8 cellular contexts compared by ENCODE assay signal in genomic region chr2:42089340-42089925, GRCh38. TPM values are rescaled to one million over a fixed set of nuclear protein-coding genes. Genes with fewer than 3 reads are reported as not detected.
DNase-seq lines count a peak whose midpoint lies in the region; ATAC-seq and TF ChIP-seq lines count a peak whose summit lies in the region.

No MANE protein-coding gene starts in this region.

- no peaks in the 10 kb centered on the region for H4K20me1 ChIP-seq in DND-41 (ENCODE audit: insufficient read depth, low read length)

- H3K4me3 ChIP-seq in DND-41 (ENCODE audit: low read depth in 1 of 2, low read length in 2 of 2): no peak overlapping the region
- no peak overlapping the region for H3K4me3 ChIP-seq in HL-60 (replicated peaks; ENCODE audit: insufficient read depth, low read length)
- no peak overlapping the region for H3K4me3 ChIP-seq in brain microvascular endothelial cell (ENCODE audit: low read depth, low read length)
- no peak overlapping the region for H3K4me3 ChIP-seq in liver (ENCODE audit: low read depth in 1 of 3, low read length in 3 of 3)
- no peak overlapping the region for H3K4me3 ChIP-seq in tibial artery

- peak; percentile 89 for ATAC-seq in DND-41 (ENCODE audit: insufficient read depth, low read depth)
- peak; percentile 74 for ATAC-seq in GM21515 (IDR thresholded peaks at IDR 0.05; ENCODE audit: unreplicated experiment)
- peak in 2 of 4 experiments; percentile 66 to 87 for ATAC-seq in T-cell (replicated peaks in 1 of 4)

- DNase-seq in DND-41 (peak; percentile 67), HL-60 (ENCODE audit: low read depth in 1 of 2, low spot score in 1 of 2) (peak in 1 of 2 experiments; percentile 50), T-cell (peak in 29 of 34 experiments; percentile 8 to 69 (median 56)), brain microvascular endothelial cell (peak; percentile 43), tibial artery (peak in 1 of 2 donors; percentile 28), dedifferentiated amniotic fluid mesenchymal stem cell (ENCODE audit: extremely low spot score) (no peak)

- no peak overlapping the region for H3K4me2 ChIP-seq in DND-41 (ENCODE audit: insufficient read depth, low read length)

- H3K4me1 Mint-ChIP-seq in T-cell: peaks cover 9 to 20% (median 10%) of the 10 kb centered on the region in 3 donors

- H3K27ac Mint-ChIP-seq in T-cell: no peak overlapping the region

- intact Hi-C loops in tibial artery (cut with DNase I; ENCODE audit: low total_unique reads): loop anchor here (5.0 kb wide), 1 partner anchor 237 kb away; no protein-coding TSS in a partner anchor

- H3K36me3 Mint-ChIP-seq in T-cell: no peaks in the 10 kb centered on the region

- no peaks in the 10 kb centered on the region for H3K79me2 ChIP-seq in DND-41 (ENCODE audit: insufficient read depth, low read length)

- CTCF ChIA-PET in T-cell (lab: Charles Lee): interaction anchor here (0.6 to 11.9 kb wide), 11 partner anchors 16 to 358 kb away, joined by 3 to 163 read pairs (median 3); no protein-coding TSS in a partner anchor

- H3K27ac ChIP-seq in DND-41 (ENCODE audit: low read length) (no peak overlapping the region), HL-60 (replicated peaks) (no peak overlapping the region), brain microvascular endothelial cell (no peak overlapping the region), liver (ENCODE audit: low read depth in 1 of 2, low read length in 2 of 2) (no peak overlapping the region), tibial artery (no peak overlapping the region)

- no peaks in the 10 kb centered on the region for H3K4me1 ChIP-seq in DND-41 (ENCODE audit: insufficient read depth, low read length)
- peaks cover 0 to 25% (median 12%) of the 10 kb centered on the region in 4 donors for H3K4me1 ChIP-seq in liver (ENCODE audit: control insufficient read depth in 4 of 4, insufficient read depth in 4 of 4, low read length in 3 of 4)
- H3K4me1 ChIP-seq in tibial artery: peaks cover 0 to 16% (median 4%) of the 10 kb centered on the region in 4 donors

- no peaks in the 10 kb centered on the region for H3K9me3 Mint-ChIP-seq in T-cell

- H3K9ac ChIP-seq in DND-41 (ENCODE audit: low read depth, low read length) (no peak overlapping the region), liver (ENCODE audit: low read depth in 1 of 2, low read length in 2 of 2) (no peak overlapping the region)

- peaks cover 5 to 7% of the 10 kb centered on the region in 2 donors for H3K27me3 Mint-ChIP-seq in T-cell

- no peak overlapping the region for H2AFZ ChIP-seq in DND-41 (ENCODE audit: low read depth, low read length)

- POLR2A ChIA-PET in T-cell (lab: Charles Lee): interaction anchor here in 1 of 2 donors (0.6 kb wide), 2 partner anchors 160 to 389 kb away, joined by 3 read pairs; no protein-coding TSS in a partner anchor

- TF ChIP-seq RAD21 in liver (IDR thresholded peaks at IDR 0.05): peak; percentile 44 to 69

- in situ Hi-C loops in brain microvascular endothelial cell (cut with HindIII; ENCODE audit: low pct_ligation_motif_present, low sequenced_read_pairs): loop anchor here (25.0 kb wide), 1 partner anchor 227 kb away; no protein-coding TSS in a partner anchor

- TF ChIP-seq CTCF in DND-41 (IDR thresholded peaks at IDR 0.05; ENCODE audit: borderline replicate concordance, extremely low read depth, low read length, poor library complexity, severe bottlenecking): peak; percentile 73
- peak; percentile 54 for TF ChIP-seq CTCF in HL-60 (IDR thresholded peaks at IDR 0.05; ENCODE audit: insufficient read depth, low read length)
- peak; percentile 83 for TF ChIP-seq CTCF in brain microvascular endothelial cell (IDR thresholded peaks at IDR 0.05; ENCODE audit: low read depth, low read length, missing control alignments)
- TF ChIP-seq CTCF in liver (IDR thresholded peaks at IDR 0.05; ENCODE audit: low read depth, low read length, missing input control): peak; percentile 46
- peak; percentile 24 to 35 for TF ChIP-seq CTCF in tibial artery (IDR thresholded peaks at IDR 0.05)

- H3K9me3 ChIP-seq in DND-41 (ENCODE audit: insufficient read depth, low read length, severe bottlenecking) (no peaks in the 10 kb centered on the region), liver (ENCODE audit: control insufficient read depth in 4 of 4, low read length in 3 of 4) (no peaks in the 10 kb centered on the region), tibial artery (no peaks in the 10 kb centered on the region)

- no peaks in the 10 kb centered on the region for H3K36me3 ChIP-seq in DND-41 (ENCODE audit: insufficient read depth, low read length)
- no peaks in the 10 kb centered on the region for H3K36me3 ChIP-seq in brain microvascular endothelial cell (replicated peaks)
- no peaks in the 10 kb centered on the region for H3K36me3 ChIP-seq in liver (ENCODE audit: control insufficient read depth in 4 of 4, insufficient read depth in 3 of 4, low read depth in 1 of 4, low read length in 3 of 4)
- no peaks in the 10 kb centered on the region for H3K36me3 ChIP-seq in tibial artery

- no peak overlapping the region for H3K4me3 Mint-ChIP-seq in T-cell

- 69% methylated on average over 16 of the region's 16 CpGs for WGBS in liver

- H3K27me3 ChIP-seq in DND-41 (ENCODE audit: insufficient read depth, low read length, poor library complexity): no peaks in the 10 kb centered on the region
- H3K27me3 ChIP-seq in HL-60 (ENCODE audit: insufficient read depth, poor library complexity, severe bottlenecking): no peaks in the 10 kb centered on the region
- no peaks in the 10 kb centered on the region for H3K27me3 ChIP-seq in brain microvascular endothelial cell (replicated peaks)
- no peaks in the 10 kb centered on the region for H3K27me3 ChIP-seq in liver (ENCODE audit: control insufficient read depth in 4 of 4, insufficient read depth in 4 of 4, low read length in 3 of 4)
- H3K27me3 ChIP-seq in tibial artery: no peaks in the 10 kb centered on the region

TF ChIP-seq in liver, 16 proteins besides CTCF, POLR2A, EP300 and RAD21:
- TF ChIP-seq HNF4A (conservative IDR thresholded peaks at IDR 0.05): no peak
- no peak for TF ChIP-seq EGR1 (IDR thresholded peaks at IDR 0.05; ENCODE audit: low read depth in 2 of 2)
- TF ChIP-seq FOXA1 (IDR thresholded peaks at IDR 0.05): no peak
- TF ChIP-seq, protein P1, sequence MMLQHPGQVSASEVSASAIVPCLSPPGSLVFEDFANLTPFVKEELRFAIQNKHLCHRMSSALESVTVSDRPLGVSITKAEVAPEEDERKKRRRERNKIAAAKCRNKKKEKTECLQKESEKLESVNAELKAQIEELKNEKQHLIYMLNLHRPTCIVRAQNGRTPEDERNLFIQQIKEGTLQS (IDR thresholded peaks at IDR 0.05): no peak
- TF ChIP-seq, protein P2, sequence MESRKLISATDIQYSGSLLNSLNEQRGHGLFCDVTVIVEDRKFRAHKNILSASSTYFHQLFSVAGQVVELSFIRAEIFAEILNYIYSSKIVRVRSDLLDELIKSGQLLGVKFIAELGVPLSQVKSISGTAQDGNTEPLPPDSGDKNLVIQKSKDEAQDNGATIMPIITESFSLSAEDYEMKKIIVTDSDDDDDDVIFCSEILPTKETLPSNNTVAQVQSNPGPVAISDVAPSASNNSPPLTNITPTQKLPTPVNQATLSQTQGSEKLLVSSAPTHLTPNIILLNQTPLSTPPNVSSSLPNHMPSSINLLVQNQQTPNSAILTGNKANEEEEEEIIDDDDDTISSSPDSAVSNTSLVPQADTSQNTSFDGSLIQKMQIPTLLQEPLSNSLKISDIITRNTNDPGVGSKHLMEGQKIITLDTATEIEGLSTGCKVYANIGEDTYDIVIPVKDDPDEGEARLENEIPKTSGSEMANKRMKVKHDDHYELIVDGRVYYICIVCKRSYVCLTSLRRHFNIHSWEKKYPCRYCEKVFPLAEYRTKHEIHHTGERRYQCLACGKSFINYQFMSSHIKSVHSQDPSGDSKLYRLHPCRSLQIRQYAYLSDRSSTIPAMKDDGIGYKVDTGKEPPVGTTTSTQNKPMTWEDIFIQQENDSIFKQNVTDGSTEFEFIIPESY (IDR thresholded peaks at IDR 0.05): no peak
- TF ChIP-seq SP1 (IDR thresholded peaks at IDR 0.05): no peak
- TF ChIP-seq RXRA (IDR thresholded peaks at IDR 0.05): no peak
- TF ChIP-seq MAX (IDR thresholded peaks at IDR 0.05): no peak
- no peak for TF ChIP-seq JUND (IDR thresholded peaks at IDR 0.05)
- TF ChIP-seq GABPA (IDR thresholded peaks at IDR 0.05 in 1 of 2, conservative IDR thresholded peaks at IDR 0.05 in 1 of 2): no peak
- TF ChIP-seq FOXA2 (IDR thresholded peaks at IDR 0.05): no peak
- no peak for TF ChIP-seq YY1 (IDR thresholded peaks at IDR 0.05)
- no peak for TF ChIP-seq HNF4G (IDR thresholded peaks at IDR 0.05)
- no peak for TF ChIP-seq TAF1 (conservative IDR thresholded peaks at IDR 0.05)
- TF ChIP-seq NR2F2 (IDR thresholded peaks at IDR 0.05): no peak
- no peak for TF ChIP-seq REST (IDR thresholded peaks at IDR 0.05)
TF ChIP-seq in liver: peak in this region for 0.

RNA-seq across cellular contexts. Expression of gene PKDCC, which starts 41.6 kb away (rescaled TPM):
- total RNA-seq in T-cell: 1 to 10 TPM in 2 of 5 donors, under 1 TPM in 2, not detected in 1; 0.29 to 1.3 (median 0.83) TPM
- 10 to 100 TPM; 24.9 to 76.0 TPM for total RNA-seq in liver
- 10 to 100 TPM in 1 of 2 donors, 1 to 10 TPM in 1; 2.0 to 14.6 TPM for polyA plus RNA-seq in liver

Comparison
In these comparisons a context has a peak if more than half of its experiments do, and no peak if none do; other contexts are left out.
1. CTCF ChIP-seq: peak in every context shown above with its lines; median percentile 83 in brain microvascular endothelial cell; 73 in DND-41; 54 in HL-60; 46 in liver; 30 in tibial artery.
2. RNA of gene PKDCC, which starts 41.6 kb away (total RNA-seq): 24.9 to 76.0 TPM in liver; 0.29 to 1.3 TPM in T-cell; every median in the first group is over 10 times any median in the second.